Comparison of ENCODE assay signal across 1 cellular context in genomic region chr1:246699095-246699735, GRCh38.
A peak's percentile ranks its signal among the peaks of the same experiment; 100 is the strongest.
TF ChIP-seq lines count a peak whose summit lies in the region.

No MANE protein-coding gene starts in this region.

TF ChIP-seq in K562, 482 proteins besides CTCF, POLR2A, EP300 and RAD21 (continued from another document and continues in another):
- TF ChIP-seq CHD7 (IDR thresholded peaks at IDR 0.05; ENCODE audit: low read depth, low read length) (no peak), TRIM28 (IDR thresholded peaks at IDR 0.05) (no peak), ZNF830 (CRISPR knock-in tag; IDR thresholded peaks at IDR 0.05) (no peak), ATF7 (IDR thresholded peaks at IDR 0.05) (peak; percentile 66), HMGN3 (IDR thresholded peaks at IDR 0.05; ENCODE audit: borderline replicate concordance, extremely low read depth, insufficient read length, low read depth, low read length) (no peak), SPI1 (IDR thresholded peaks at IDR 0.05; ENCODE audit: borderline replicate concordance, low read depth, low read length) (peak; percentile 43; the same call in 1 of the 2 replicates), SOX6 (IDR thresholded peaks at IDR 0.05) (peak; percentile 29; the same call in 1 of the 2 replicates), ZBTB2 (IDR thresholded peaks at IDR 0.05) (no peak), PRPF4 (IDR thresholded peaks at IDR 0.05; ENCODE audit: insufficient read depth, low read depth, low read length, poor library complexity, severe bottlenecking) (no peak), ZNF280A (IDR thresholded peaks at IDR 0.05; ENCODE audit: low read depth, partially characterized antibody) (no peak), MTA1 (IDR thresholded peaks at IDR 0.05; ENCODE audit: borderline replicate concordance) (no peak), ELK3 (CRISPR knock-in tag; IDR thresholded peaks at IDR 0.05) (no peak), ZZZ3 (IDR thresholded peaks at IDR 0.05) (no peak), PTBP1 (IDR thresholded peaks at IDR 0.05; ENCODE audit: low read depth, low read length) (no peak), HMG20B (CRISPR knock-in tag; IDR thresholded peaks at IDR 0.05) (no peak), BACH1 (tag; IDR thresholded peaks at IDR 0.05) (no peak), BHLHE40 (IDR thresholded peaks at IDR 0.05; ENCODE audit: low read length) (no peak), PURB (CRISPR knock-in tag; IDR thresholded peaks at IDR 0.05; ENCODE audit: low read depth) (no peak), ARHGAP35 (IDR thresholded peaks at IDR 0.05; ENCODE audit: partially characterized antibody) (no peak), C11orf30 (IDR thresholded peaks at IDR 0.05; ENCODE audit: low read depth) (no peak), ZNF609 (CRISPR knock-in tag; IDR thresholded peaks at IDR 0.05; ENCODE audit: borderline replicate concordance) (0 out of 2 replicates have a peak, but pooled peaks have one; percentile 21), ZNF184 (CRISPR knock-in tag; IDR thresholded peaks at IDR 0.05) (no peak), SMAD1 (IDR thresholded peaks at IDR 0.05; ENCODE audit: low read depth, low read length, partially characterized antibody) (no peak), ZBTB1 (CRISPR knock-in tag; IDR thresholded peaks at IDR 0.05; ENCODE audit: borderline replicate concordance, low read depth) (no peak), PBX2 (CRISPR knock-in tag; IDR thresholded peaks at IDR 0.05; ENCODE audit: low read depth) (no peak), PBX2 (tag; conservative IDR thresholded peaks at IDR 0.05; ENCODE audit: low read depth) (peak; percentile 46; the same call in 1 of the 2 replicates), ZNF639 (CRISPR knock-in tag; conservative IDR thresholded peaks at IDR 0.05 in 1 of 2, IDR thresholded peaks at IDR 0.05 in 1 of 2) (no peak), CHCHD3 (CRISPR knock-in tag; IDR thresholded peaks at IDR 0.05) (no peak), IFI16 (CRISPR knock-in tag; IDR thresholded peaks at IDR 0.05) (no peak)
